ENCODE assay signal across 20 cellular contexts in the genomic region with DNA sequence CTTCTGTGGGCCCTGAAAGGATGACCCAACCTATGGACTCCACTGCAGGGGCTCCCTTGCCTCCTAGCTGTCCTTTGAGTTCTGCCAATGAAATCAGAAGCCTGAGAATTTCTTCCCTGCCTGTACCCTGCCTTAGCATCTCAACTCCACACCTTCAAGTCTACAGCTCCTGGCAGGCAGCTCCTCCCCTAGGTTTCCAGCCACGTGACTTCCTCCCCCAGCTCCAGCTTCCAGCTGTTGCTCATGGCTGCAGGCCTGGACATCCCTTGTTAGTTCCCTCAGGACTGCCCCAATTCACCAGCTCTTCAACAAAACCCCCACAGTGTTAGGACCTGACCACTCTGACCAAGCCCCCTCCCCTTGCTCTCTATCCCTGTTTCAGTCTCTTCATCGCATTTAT. TPM values are rescaled to one million over a fixed set of nuclear protein-coding genes. Genes with fewer than 3 reads are reported as not detected.
DNase-seq lines count a peak whose midpoint lies in the region; ATAC-seq and TF ChIP-seq lines count a peak whose summit lies in the region.
"Had no signal": no experiment of that assay in that cellular context is flagged by ENCODE, and none has a peak within 500 bp of the region (broad histone marks: within the 10 kb centered on the region; RNA-seq: fewer than 3 reads in every experiment).

No MANE protein-coding gene starts in this region.

- no peaks in the 10 kb centered on the region for H3K27me3 ChIP-seq in left ventricle myocardium inferior (ENCODE audit: low read depth)
- no peaks in the 10 kb centered on the region for H3K27me3 ChIP-seq in dorsolateral prefrontal cortex
- H3K27me3 ChIP-seq: gastroesophageal sphincter, tibial nerve had no signal

- ATAC-seq in Right ventricle myocardium superior (ENCODE audit: poor library complexity) (no peak), HG03039 (IDR thresholded peaks at IDR 0.05; ENCODE audit: unreplicated experiment) (no peak)
- ATAC-seq: gastroesophageal sphincter, left ventricle myocardium superior had no signal

- DNase-seq in left ventricle myocardium inferior (no peak), Right ventricle myocardium superior (no peak), NCI-H345 (lab: John Stamatoyannopoulos, UW) (peak; percentile 52), dorsolateral prefrontal cortex (peak in 3 of 10 donors; percentile 34 to 47 (median 45)), substantia nigra (lab: John Stamatoyannopoulos, UW) (peak in 16 of 49 donors; percentile 8 to 50 (median 22)), COR-L47 (lab: John Stamatoyannopoulos, UW) (no peak), NCI-H2081 treated with DMSO at 0.1 percent for 48 hours (lab: John Stamatoyannopoulos, UW) (no peak)
- DNase-seq: activated CD4-positive, alpha-beta T cell treated with anti-CD3 and anti-CD28 coated beads for 4 hours; Caco-2; dermis blood vessel endothelial cell; H7; Kasumi-1; left ventricle myocardium superior; NCI-H1105 treated with DMSO at 0.1 percent for 48 hours; NCI-H446 treated with DMSO at 0.1 percent for 48 hours; stimulated activated naive CD4-positive, alpha-beta T cell had no signal

- H3K4me3 ChIP-seq in left ventricle myocardium inferior (peak overlapping the region; percentile 87), dorsolateral prefrontal cortex (peak overlapping the region in 35 of 59 donors; percentile 4 to 96 (median 84))
- H3K4me3 ChIP-seq: gastroesophageal sphincter, tibial nerve had no signal

- H3K27ac ChIP-seq in left ventricle myocardium inferior (replicated peaks) = no peak overlapping the region
- peak overlapping the region in 40 of 59 donors; percentile 1 to 98 (median 59) for H3K27ac ChIP-seq in dorsolateral prefrontal cortex
- peak overlapping the region; percentile 94 for H3K27ac ChIP-seq in substantia nigra (ENCODE audit: low read depth, low read length, poor library complexity, severe bottlenecking)
- H3K27ac ChIP-seq: tibial nerve had no signal

- TF ChIP-seq CTCF in left ventricle myocardium inferior (IDR thresholded peaks at IDR 0.05; ENCODE audit: borderline replicate concordance) (no peak), dorsolateral prefrontal cortex (IDR thresholded peaks at IDR 0.05 in 54 of 56, conservative IDR thresholded peaks at IDR 0.05 in 2 of 56; ENCODE audit: low read depth in 1 of 56, partially characterized antibody in 56 of 56) (no peak)

- H3K36me3 ChIP-seq in left ventricle myocardium inferior = no peaks in the 10 kb centered on the region
- H3K36me3 ChIP-seq: gastroesophageal sphincter, tibial nerve had no signal

- intact Hi-C loops in left ventricle myocardium inferior (cut with micrococcal nuclease) (no loop called here), Right ventricle myocardium superior (cut with DNase I) (loop anchor here (10.0 kb wide), 1 partner anchor 698 kb away; a partner anchor contains a TSS), dorsolateral prefrontal cortex (cut with DNase I) (no loop called here)

- H3K4me1 ChIP-seq in left ventricle myocardium inferior = peaks cover 59% of the 10 kb centered on the region

- H3K9me3 ChIP-seq in left ventricle myocardium inferior (replicated peaks) = no peaks in the 10 kb centered on the region
- H3K9me3 ChIP-seq: Caco-2, gastroesophageal sphincter, tibial nerve had no signal

RNA-seq across cellular contexts. Expression of a gene that starts 2.4 kb away (rescaled TPM):
- total RNA-seq in left ventricle myocardium inferior (75.3 TPM), Right ventricle myocardium superior (36.0 TPM), dorsolateral prefrontal cortex (10 to 100 TPM; 37.2 to 79.7 (median 53.2) TPM)

RNA-seq across cellular contexts. Expression of a gene that starts 56.2 kb away (rescaled TPM):
- 11.2 TPM for total RNA-seq in left ventricle myocardium inferior
- 7.7 TPM for total RNA-seq in Right ventricle myocardium superior
- total RNA-seq in dorsolateral prefrontal cortex = 1 to 10 TPM in 2 of 120 experiments, under 1 TPM in 64, not detected in 54; 0.10 to 3.1 (median 0.29) TPM
- total RNA-seq: bronchial epithelial cell, Caco-2, dermis blood vessel endothelial cell had no signal
